ENCODE assay signal across 11 cellular contexts in genomic region chr6:111852704-111853103, GRCh38. TPM values are rescaled to one million over a fixed set of nuclear protein-coding genes. Genes with fewer than 3 reads are reported as not detected.
DNase-seq lines count a peak whose midpoint lies in the region; ATAC-seq and TF ChIP-seq lines count a peak whose summit lies in the region.
"Had no signal": no experiment of that assay in that cellular context is flagged by ENCODE, and none has a peak within 500 bp of the region (broad histone marks: within the 10 kb centered on the region; RNA-seq: fewer than 3 reads in every experiment).

No MANE protein-coding gene starts in this region.

- peaks cover 12% of the 10 kb centered on the region for H3K36me3 ChIP-seq in BLaER1
- no peaks in the 10 kb centered on the region for H3K36me3 ChIP-seq in transverse colon

- no peaks in the 10 kb centered on the region for H3K9me3 Mint-ChIP-seq in activated naive CD8-positive, alpha-beta T cell treated with anti-CD3 and anti-CD28 coated beads for 36 hours

- H4K20me1 ChIP-seq in BLaER1: peaks cover 98% of the 10 kb centered on the region

- no peak for TF ChIP-seq EP300 in transverse colon (IDR thresholded peaks at IDR 0.05; ENCODE audit: low read depth)

- no peak overlapping the region for H3K4me3 ChIP-seq in BLaER1
- no peak overlapping the region for H3K4me3 ChIP-seq in lower leg skin (ENCODE audit: low read depth, poor library complexity, severe bottlenecking)
- H3K4me3 ChIP-seq in transverse colon: no peak overlapping the region

- no peaks in the 10 kb centered on the region for H3K27me3 Mint-ChIP-seq in activated naive CD8-positive, alpha-beta T cell treated with anti-CD3 and anti-CD28 coated beads for 36 hours

- ATAC-seq in GM19395 (IDR thresholded peaks at IDR 0.05; ENCODE audit: unreplicated experiment): no peak

- 38 to 43% methylated on average over 2 of the region's 2 CpGs for WGBS in lower leg skin, 2 donors
- WGBS in transverse colon (ENCODE audit: low coverage in 1 of 2), 2 donors: 45 to 46% methylated on average over 2 of the region's 2 CpGs

- peaks cover 59% of the 10 kb centered on the region for H3K36me3 Mint-ChIP-seq in activated naive CD8-positive, alpha-beta T cell treated with anti-CD3 and anti-CD28 coated beads for 36 hours

- DNase-seq in GM04503 (ENCODE audit: low read depth): peak; percentile 50
- no peak for DNase-seq in activated naive CD8-positive, alpha-beta T cell treated with anti-CD3 and anti-CD28 coated beads for 36 hours
- peak; percentile 69 for DNase-seq in iris pigment epithelial cell (ENCODE audit: low read depth)
- DNase-seq in lower leg skin (ENCODE audit: low spot score in 2 of 2): no peak
- DNase-seq in transverse colon: no peak
- DNase-seq: DND-41, NCI-H526, T-helper 2 cell had no signal

- intact Hi-C loops in lower leg skin (cut with DNase I; ENCODE audit: low total_unique reads): no loop called here
- intact Hi-C loops in transverse colon (cut with DNase I; ENCODE audit: low total_unique reads): no loop called here

- H3K27me3 ChIP-seq in BLaER1 (no peaks in the 10 kb centered on the region), transverse colon (no peaks in the 10 kb centered on the region)

- H3K4me1 Mint-ChIP-seq in activated naive CD8-positive, alpha-beta T cell treated with anti-CD3 and anti-CD28 coated beads for 36 hours: peaks cover 80% of the 10 kb centered on the region

- no peak for TF ChIP-seq POLR2A in lower leg skin (IDR thresholded peaks at IDR 0.05)
- no peak for TF ChIP-seq POLR2A in transverse colon (IDR thresholded peaks at IDR 0.05)

- no peak overlapping the region for H3K4me3 Mint-ChIP-seq in activated naive CD8-positive, alpha-beta T cell treated with anti-CD3 and anti-CD28 coated beads for 36 hours

- TF ChIP-seq CTCF in lower leg skin (IDR thresholded peaks at IDR 0.05): no peak
- TF ChIP-seq CTCF in transverse colon (IDR thresholded peaks at IDR 0.05): no peak

- H3K27ac Mint-ChIP-seq in activated naive CD8-positive, alpha-beta T cell treated with anti-CD3 and anti-CD28 coated beads for 36 hours: peak overlapping the region; percentile 13

- in situ Hi-C loops in transverse colon (cut with MboI; ENCODE audit: low pct_ligation_motif_present in 1 of 4, low pct_unique_long_range_greater_than_20kb in 1 of 4, low sequenced_read_pairs in 3 of 4): no loop called here

- H3K9ac ChIP-seq in BLaER1: no peak overlapping the region
- H3K9ac ChIP-seq: KMS-11 had no signal

- peaks cover 65% of the 10 kb centered on the region for H3K4me1 ChIP-seq in BLaER1
- peaks cover 0 to 35% (median 4%) of the 10 kb centered on the region in 4 donors for H3K4me1 ChIP-seq in transverse colon

- H3K27ac ChIP-seq in BLaER1 (no peak overlapping the region), transverse colon (no peak overlapping the region)
- H3K27ac ChIP-seq: KMS-11 had no signal

- H3K4me2 ChIP-seq in BLaER1: peak overlapping the region; percentile 82; the same call in 1 of the 2 replicates
- H3K4me2 ChIP-seq: KMS-11 had no signal

- H3K9me3 ChIP-seq in BLaER1 (no peaks in the 10 kb centered on the region), transverse colon (no peaks in the 10 kb centered on the region)

RNA-seq across cellular contexts. Expression of gene FYN, which starts 20.5 kb away (rescaled TPM):
- total RNA-seq in activated naive CD8-positive, alpha-beta T cell treated with anti-CD3 and anti-CD28 coated beads for 36 hours: 100 to 1,000 TPM; 390 to 395 TPM
- total RNA-seq in lower leg skin (10 to 100 TPM; 56.3 to 96.4 (median 81.8) TPM), transverse colon (100 to 1,000 TPM in 1 of 4 donors, 10 to 100 TPM in 3; 16.3 to 288 (median 52.2) TPM)

Comparison
In these comparisons a context has a peak if more than half of its experiments do, and no peak if none do; other contexts are left out.
1. DNase-seq: peak in GM04503 (single experiment) and iris pigment epithelial cell (single experiment); none in activated naive CD8-positive, alpha-beta T cell treated with anti-CD3 and anti-CD28 coated beads for 36 hours (single experiment), lower leg skin (0 of 2) and transverse colon (single experiment).